In the genomic region with DNA sequence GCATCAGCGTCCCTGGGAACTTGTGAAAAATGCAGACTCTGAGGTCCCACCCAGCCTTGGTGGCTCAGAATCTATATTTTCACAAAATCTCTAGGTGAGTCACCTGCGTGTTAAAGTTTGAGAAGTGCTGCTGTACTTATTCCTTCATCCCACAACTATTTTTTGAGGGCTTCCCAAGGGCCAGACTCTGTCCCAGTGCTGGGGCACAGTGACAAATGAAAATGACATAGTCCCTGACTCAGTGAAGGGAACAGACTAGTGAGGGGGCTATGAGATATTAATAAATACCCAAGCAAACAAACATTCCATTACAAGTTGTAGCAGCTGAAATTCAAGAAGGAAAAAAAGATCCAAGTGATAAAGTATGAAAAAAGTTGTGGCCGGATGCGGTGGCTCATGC, we compare ENCODE assay signal across 18 cellular contexts. TPM values are rescaled to one million over a fixed set of nuclear protein-coding genes. Genes with fewer than 3 reads are reported as not detected.
A peak's percentile ranks its signal among the peaks of the same experiment; 100 is the strongest.
DNase-seq lines count a peak whose midpoint lies in the region; ATAC-seq and TF ChIP-seq lines count a peak whose summit lies in the region.
"Had no signal": no experiment of that assay in that cellular context is flagged by ENCODE, and none has a peak within 500 bp of the region (broad histone marks: within the 10 kb centered on the region; RNA-seq: fewer than 3 reads in every experiment).

No MANE protein-coding gene starts in this region.

- DNase-seq in Daoy (ENCODE audit: low read depth) (peak; percentile 27), PC-3 (peak; percentile 25), lung (ENCODE audit: low spot score) (no peak), upper lobe of right lung (no peak), NK-92 (lab: John Stamatoyannopoulos, UW; ENCODE audit: unreplicated experiment) (no peak)
- DNase-seq: AML-193; Caco-2; CD4-positive, alpha-beta T cell; GF-D8; IMR-90 had no signal

- CTCF ChIA-PET in PC-3 (lab: Charles Lee): interaction anchor here (0.6 kb wide), 1 partner anchor 61 kb away, joined by 3 read pairs; no protein-coding TSS in a partner anchor

- TF ChIP-seq CTCF in PC-3 (conservative IDR thresholded peaks at IDR 0.05; ENCODE audit: low read depth, low read length): no peak
- TF ChIP-seq CTCF in lung (IDR thresholded peaks at IDR 0.05; ENCODE audit: control extremely low read depth, extremely low read depth): no peak
- TF ChIP-seq CTCF in upper lobe of right lung (IDR thresholded peaks at IDR 0.05): no peak

- H3K27ac ChIP-seq in PC-3 (ENCODE audit: low read length) (peak overlapping the region; percentile 70), lung (ENCODE audit: low read depth in 1 of 2, low read length in 1 of 2) (no peak overlapping the region), upper lobe of right lung (no peak overlapping the region)
- H3K27ac ChIP-seq: 22Rv1, A549, C4-2B, HL-60 had no signal

- ATAC-seq in PC-3: no peak
- peak; percentile 43 for ATAC-seq in lung (ENCODE audit: insufficient read depth, low FRiP score)
- ATAC-seq in upper lobe of right lung: peak; percentile 57
- no peak for ATAC-seq in GM18502 (IDR thresholded peaks at IDR 0.05; ENCODE audit: poor library complexity, unreplicated experiment)
- ATAC-seq in HG03108 (IDR thresholded peaks at IDR 0.05; ENCODE audit: unreplicated experiment): no peak
- ATAC-seq: K562 had no signal

- no peak overlapping the region for H3K9ac ChIP-seq in PC-3 (ENCODE audit: low read length)

- no peaks in the 10 kb centered on the region for H3K79me2 ChIP-seq in PC-3 (ENCODE audit: low read length)

- intact Hi-C loops in PC-3 (cut with micrococcal nuclease) (no loop called here), upper lobe of right lung (cut with DNase I) (no loop called here)

- H3K27me3 ChIP-seq in PC-3 (ENCODE audit: low read length): no peaks in the 10 kb centered on the region
- no peaks in the 10 kb centered on the region for H3K27me3 ChIP-seq in lung (ENCODE audit: control insufficient read depth, insufficient read depth)
- no peaks in the 10 kb centered on the region for H3K27me3 ChIP-seq in upper lobe of right lung

- no peaks in the 10 kb centered on the region for H3K9me2 ChIP-seq in PC-3 (replicated peaks; ENCODE audit: low read length)

- H3K36me3 ChIP-seq in PC-3 (ENCODE audit: low read depth, low read length) (no peaks in the 10 kb centered on the region), lung (ENCODE audit: control insufficient read depth in 2 of 2, insufficient read depth in 2 of 2, low read length in 2 of 2) (no peaks in the 10 kb centered on the region), upper lobe of right lung (no peaks in the 10 kb centered on the region)
- H3K36me3 ChIP-seq: HAP-1 had no signal

- peaks cover 1% of the 10 kb centered on the region for H3F3A ChIP-seq in PC-3 (ENCODE audit: low read length, unreplicated experiment)

- H3K9me3 ChIP-seq in PC-3 (ENCODE audit: low read length): no peaks in the 10 kb centered on the region
- H3K9me3 ChIP-seq in lung (ENCODE audit: control insufficient read depth in 2 of 2, insufficient read depth in 1 of 2, low read length in 1 of 2): no peaks in the 10 kb centered on the region
- H3K9me3 ChIP-seq in upper lobe of right lung: no peaks in the 10 kb centered on the region
- H3K9me3 ChIP-seq: A549, Caco-2, HAP-1 had no signal

- no peak overlapping the region for H3K4me2 ChIP-seq in PC-3 (ENCODE audit: low read length)
- H3K4me2 ChIP-seq: A549 had no signal

- H3K4me1 ChIP-seq in PC-3 (ENCODE audit: insufficient read depth, low read length) (peaks cover 41% of the 10 kb centered on the region), lung (ENCODE audit: control insufficient read depth in 2 of 2, insufficient read depth in 2 of 2, low read length in 2 of 2) (peaks cover 0 to 5% of the 10 kb centered on the region in 2 donors), upper lobe of right lung (no peaks in the 10 kb centered on the region)
- H3K4me1 ChIP-seq: A549 had no signal

- H3K4me3 ChIP-seq in PC-3 (ENCODE audit: low read length) (no peak overlapping the region), lung (no peak overlapping the region), upper lobe of right lung (no peak overlapping the region)
- H3K4me3 ChIP-seq: A549, HAP-1, K562 had no signal

- BruUV-seq in PC-3 (replicated peaks; lab: Mats Ljungman, UMichigan): no TSS peak

- 83 to 90% methylated on average over 4 of the region's 4 CpGs for WGBS in lung, 2 donors

- POLR2A ChIA-PET in PC-3 (lab: Charles Lee; ENCODE audit: unreplicated experiment): no interaction called here

- H2AFZ ChIP-seq in PC-3 (ENCODE audit: low read length): no peak overlapping the region

- H4K20me1 ChIP-seq in PC-3 (ENCODE audit: low read length): no peaks in the 10 kb centered on the region

RNA-seq across cellular contexts. Expression of a gene that starts 9.9 kb away (rescaled TPM):
- total RNA-seq in Daoy (2014; rRNA removed; shearing (Covaris generic)): 14.2 and 15.5 TPM in 2 replicates
- total RNA-seq in PC-3 (2014; rRNA removed) (33.9 and 38.7 TPM in 2 replicates), lung (100 to 1,000 TPM; 124 to 286 TPM), upper lobe of right lung (726 TPM)
- 100 to 1,000 TPM in 1 of 2 donors, 10 to 100 TPM in 1; 74.3 to 110 TPM for polyA plus RNA-seq in lung
- total RNA-seq: CD4-positive, alpha-beta T cell had no signal

Comparison
In these comparisons a context has a peak if more than half of its experiments do, and no peak if none do; other contexts are left out.
1. DNase-seq: peak in Daoy (single experiment) and PC-3 (single experiment); none in lung (single experiment), upper lobe of right lung (single experiment) and NK-92 (single experiment).
2. ATAC-seq: peak in lung (single experiment) and upper lobe of right lung (single experiment); none in PC-3 (single experiment), GM18502 (single experiment) and HG03108 (single experiment).